In the genomic region with DNA sequence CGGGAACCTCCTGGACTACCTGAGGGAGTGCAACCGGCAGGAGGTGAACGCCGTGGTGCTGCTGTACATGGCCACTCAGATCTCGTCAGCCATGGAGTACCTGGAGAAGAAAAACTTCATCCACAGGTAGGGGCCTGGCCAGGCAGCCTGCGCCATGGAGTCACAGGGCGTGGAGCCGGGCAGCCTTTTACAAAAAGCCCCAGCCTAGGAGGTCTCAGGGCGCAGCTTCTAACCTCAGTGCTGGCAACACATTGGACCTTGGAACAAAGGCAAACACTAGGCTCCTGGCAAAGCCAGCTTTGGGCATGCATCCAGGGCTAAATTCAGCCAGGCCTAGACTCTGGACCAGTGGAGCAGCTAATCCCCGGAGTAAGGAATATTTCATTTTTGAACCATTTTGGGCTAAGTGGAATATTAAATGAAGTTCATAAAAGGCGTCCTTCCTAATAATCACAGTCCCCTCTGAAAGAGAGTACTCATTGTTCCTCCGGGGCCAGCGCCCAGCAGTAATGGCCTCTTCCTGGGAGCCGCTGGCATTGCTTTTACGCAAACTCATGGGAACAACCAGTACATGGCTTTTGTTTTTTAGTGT, we compare ENCODE assay signal across 1 cellular context.
A peak's percentile ranks its signal among the peaks of the same experiment; 100 is the strongest.
TF ChIP-seq lines count a peak whose summit lies in the region.

No MANE protein-coding gene starts in this region.

TF ChIP-seq in HepG2, 621 proteins besides CTCF, POLR2A, EP300 and RAD21 (continued from another document):
- TF ChIP-seq, protein P1, sequence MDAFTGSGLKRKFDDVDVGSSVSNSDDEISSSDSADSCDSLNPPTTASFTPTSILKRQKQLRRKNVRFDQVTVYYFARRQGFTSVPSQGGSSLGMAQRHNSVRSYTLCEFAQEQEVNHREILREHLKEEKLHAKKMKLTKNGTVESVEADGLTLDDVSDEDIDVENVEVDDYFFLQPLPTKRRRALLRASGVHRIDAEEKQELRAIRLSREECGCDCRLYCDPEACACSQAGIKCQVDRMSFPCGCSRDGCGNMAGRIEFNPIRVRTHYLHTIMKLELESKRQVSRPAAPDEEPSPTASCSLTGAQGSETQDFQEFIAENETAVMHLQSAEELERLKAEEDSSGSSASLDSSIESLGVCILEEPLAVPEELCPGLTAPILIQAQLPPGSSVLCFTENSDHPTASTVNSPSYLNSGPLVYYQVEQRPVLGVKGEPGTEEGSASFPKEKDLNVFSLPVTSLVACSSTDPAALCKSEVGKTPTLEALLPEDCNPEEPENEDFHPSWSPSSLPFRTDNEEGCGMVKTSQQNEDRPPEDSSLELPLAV (CRISPR knock-in tag; conservative IDR thresholded peaks at IDR 0.05; ENCODE audit: low read depth): no peak
- TF ChIP-seq ZNF335 (CRISPR knock-in tag; IDR thresholded peaks at IDR 0.05) (no peak), ZNF235 (CRISPR knock-in tag; IDR thresholded peaks at IDR 0.05; ENCODE audit: borderline replicate concordance) (no peak), ZNF724P (CRISPR knock-in tag; IDR thresholded peaks at IDR 0.05; ENCODE audit: borderline replicate concordance) (no peak), ZMAT3 (CRISPR knock-in tag; conservative IDR thresholded peaks at IDR 0.05) (no peak), GTF3A (CRISPR knock-in tag; conservative IDR thresholded peaks at IDR 0.05) (no peak), NCOA1 (CRISPR knock-in tag; IDR thresholded peaks at IDR 0.05) (no peak), TCF7L2 (IDR thresholded peaks at IDR 0.05; ENCODE audit: low read depth, low read length) (no peak), ZKSCAN8 (CRISPR knock-in tag; IDR thresholded peaks at IDR 0.05; ENCODE audit: borderline replicate concordance) (no peak), ZNF703 (CRISPR knock-in tag; IDR thresholded peaks at IDR 0.05; ENCODE audit: borderline replicate concordance) (no peak), SMYD3 (CRISPR knock-in tag; IDR thresholded peaks at IDR 0.05) (no peak), PPARG (CRISPR knock-in tag; conservative IDR thresholded peaks at IDR 0.05) (no peak), ZBTB37 (CRISPR knock-in tag; IDR thresholded peaks at IDR 0.05) (peak; percentile 91), ZNF33B (CRISPR knock-in tag; IDR thresholded peaks at IDR 0.05) (no peak), CC2D1A (CRISPR knock-in tag; IDR thresholded peaks at IDR 0.05) (no peak), FIP1L1 (IDR thresholded peaks at IDR 0.05; ENCODE audit: borderline replicate concordance, insufficient read depth, low read depth, low read length) (no peak), ZNF260 (CRISPR knock-in tag; IDR thresholded peaks at IDR 0.05; ENCODE audit: borderline replicate concordance, low read depth) (no peak), ATRX (CRISPR knock-in tag; IDR thresholded peaks at IDR 0.05; ENCODE audit: borderline replicate concordance) (no peak), HNF1A (IDR thresholded peaks at IDR 0.05; ENCODE audit: low read depth) (no peak), HNF1A (CRISPR knock-in tag; IDR thresholded peaks at IDR 0.05; ENCODE audit: borderline replicate concordance) (no peak), NFKBIZ (CRISPR knock-in tag; IDR thresholded peaks at IDR 0.05) (no peak), CENPT (CRISPR knock-in tag; IDR thresholded peaks at IDR 0.05; ENCODE audit: low read depth) (no peak), ZNF512B (CRISPR knock-in tag; IDR thresholded peaks at IDR 0.05; ENCODE audit: borderline replicate concordance) (no peak), ZNF605 (CRISPR knock-in tag; IDR thresholded peaks at IDR 0.05) (no peak), DPF2 (CRISPR knock-in tag; IDR thresholded peaks at IDR 0.05; ENCODE audit: borderline replicate concordance, low read depth) (no peak), NCOR1 (IDR thresholded peaks at IDR 0.05; ENCODE audit: borderline replicate concordance, low read length) (0 out of 2 replicates have a peak, but pooled peaks have one; percentile 24)
- TF ChIP-seq, protein P2, sequence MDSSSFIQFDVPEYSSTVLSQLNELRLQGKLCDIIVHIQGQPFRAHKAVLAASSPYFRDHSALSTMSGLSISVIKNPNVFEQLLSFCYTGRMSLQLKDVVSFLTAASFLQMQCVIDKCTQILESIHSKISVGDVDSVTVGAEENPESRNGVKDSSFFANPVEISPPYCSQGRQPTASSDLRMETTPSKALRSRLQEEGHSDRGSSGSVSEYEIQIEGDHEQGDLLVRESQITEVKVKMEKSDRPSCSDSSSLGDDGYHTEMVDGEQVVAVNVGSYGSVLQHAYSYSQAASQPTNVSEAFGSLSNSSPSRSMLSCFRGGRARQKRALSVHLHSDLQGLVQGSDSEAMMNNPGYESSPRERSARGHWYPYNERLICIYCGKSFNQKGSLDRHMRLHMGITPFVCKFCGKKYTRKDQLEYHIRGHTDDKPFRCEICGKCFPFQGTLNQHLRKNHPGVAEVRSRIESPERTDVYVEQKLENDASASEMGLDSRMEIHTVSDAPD (CRISPR knock-in tag; IDR thresholded peaks at IDR 0.05): peak; percentile 94
